In the genomic region with DNA sequence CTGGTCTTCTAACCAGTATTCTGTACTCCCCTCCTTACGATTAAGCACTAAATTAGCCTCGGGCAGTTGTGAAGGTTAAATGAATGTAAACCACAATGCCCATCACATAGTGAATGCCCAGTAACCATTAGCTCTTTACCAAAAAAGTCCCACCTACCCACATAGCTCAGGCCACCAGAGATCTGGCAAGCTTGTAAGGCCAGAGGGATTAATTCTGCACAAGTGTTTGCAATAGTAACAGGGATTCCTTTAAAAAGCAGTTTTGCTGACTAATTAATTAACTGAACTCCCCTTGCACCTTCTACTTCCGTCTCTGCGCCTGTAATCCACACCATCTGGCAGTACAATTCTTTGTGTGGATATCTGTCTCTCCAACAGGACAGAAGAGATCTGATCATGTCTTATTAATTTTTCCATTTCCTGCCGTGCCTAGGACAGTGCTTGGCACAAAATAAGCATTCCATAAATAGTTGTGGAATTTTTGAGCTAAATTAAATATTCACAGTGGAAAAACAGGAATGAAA, we compare ENCODE assay signal across 17 cellular contexts. TPM values are rescaled to one million over a fixed set of nuclear protein-coding genes. Genes with fewer than 3 reads are reported as not detected.
DNase-seq lines count a peak whose midpoint lies in the region; TF ChIP-seq lines count a peak whose summit lies in the region.
"Had no signal": no experiment of that assay in that cellular context is flagged by ENCODE, and none has a peak within 500 bp of the region (broad histone marks: within the 10 kb centered on the region; RNA-seq: fewer than 3 reads in every experiment).

No MANE protein-coding gene starts in this region.

- H3K27ac ChIP-seq in breast epithelium, result peak overlapping the region; percentile 37 to 39
- H3K27ac ChIP-seq: cardiac muscle cell, Peyer's patch had no signal

- no peak for TF ChIP-seq POLR2A in breast epithelium (IDR thresholded peaks at IDR 0.05)

- H3K27ac Mint-ChIP-seq in MCF 10A (ENCODE audit: low read depth, unreplicated experiment) (no peak overlapping the region), endothelial cell (ENCODE audit: unreplicated experiment) (no peak overlapping the region)

- intact Hi-C loops in breast epithelium (cut with DNase I; ENCODE audit: low total_unique reads) (no loop called here), MCF 10A (cut with micrococcal nuclease) (loop anchor here (5.0 kb wide), 1 partner anchor 70 kb away; no protein-coding TSS in a partner anchor)

- no peak overlapping the region for H3K4me3 Mint-ChIP-seq in MCF 10A (ENCODE audit: unreplicated experiment)
- H3K4me3 Mint-ChIP-seq in endothelial cell (ENCODE audit: unreplicated experiment), result no peak overlapping the region

- H3K4me3 ChIP-seq in breast epithelium, result no peak overlapping the region
- H3K4me3 ChIP-seq: cardiac muscle cell, Peyer's patch, prostate gland had no signal

- no peaks in the 10 kb centered on the region for H3K36me3 ChIP-seq in breast epithelium
- H3K36me3 ChIP-seq: cardiac muscle cell, Peyer's patch, prostate gland had no signal

- BruUV-seq in MCF 10A (replicated peaks; lab: Mats Ljungman, UMichigan), result no TSS peak

- H3K27me3 Mint-ChIP-seq in MCF 10A (ENCODE audit: insufficient read depth, unreplicated experiment), result no peaks in the 10 kb centered on the region
- no peaks in the 10 kb centered on the region for H3K27me3 Mint-ChIP-seq in endothelial cell (ENCODE audit: unreplicated experiment)

- CTCF ChIA-PET in MCF 10A (lab: Yijun Ruan, JAX), result interaction anchor here (0.6 to 1.8 kb wide), 4 partner anchors 57 to 78 kb away, joined by 3 to 6 read pairs (median 4); no protein-coding TSS in a partner anchor

- no peaks in the 10 kb centered on the region for H3K9me3 Mint-ChIP-seq in MCF 10A (ENCODE audit: unreplicated experiment)
- H3K9me3 Mint-ChIP-seq in endothelial cell (ENCODE audit: unreplicated experiment), result no peaks in the 10 kb centered on the region

- peaks cover 0 to 18% of the 10 kb centered on the region in 2 donors for H3K4me1 ChIP-seq in breast epithelium
- H3K4me1 ChIP-seq: Peyer's patch had no signal

- H3K36me3 Mint-ChIP-seq in MCF 10A (ENCODE audit: insufficient read depth, unreplicated experiment), result no peaks in the 10 kb centered on the region
- no peaks in the 10 kb centered on the region for H3K36me3 Mint-ChIP-seq in endothelial cell (ENCODE audit: low read depth, unreplicated experiment)

- DNase-seq in breast epithelium (ENCODE audit: low spot score in 2 of 2) (no peak), MCF 10A (ENCODE audit: unreplicated experiment) (no peak), NCI-H226 (peak; percentile 2), cerebellar cortex (ENCODE audit: low spot score) (peak; percentile 38), amniotic stem cell (lab: John Stamatoyannopoulos, UW) (no peak), endothelial cell (ENCODE audit: low spot score) (no peak), kidney glomerular epithelial cell (lab: John Stamatoyannopoulos, UW) (no peak)
- DNase-seq in activated T-cell treated with anti-CD3 and anti-CD28 coated beads, Interleukin-2, amount 50 U/mL, for 1 hour, result no peak
- DNase-seq: activated CD4-positive, alpha-beta T cell treated with anti-CD3 and anti-CD28 coated beads, Interleukin-2, amount 50 U/mL, for 48 hours; activated gamma-delta T cell; AML-193; Peyer's patch; stimulated activated CD4-positive, alpha-beta T cell treated with anti-CD3 and anti-CD28 coated beads, Interleukin-2, amount 100 ng/mL, for 48 hours; stimulated activated naive CD4-positive, alpha-beta T cell; T-helper 9 cell had no signal

- no peaks in the 10 kb centered on the region for H3K9me3 ChIP-seq in breast epithelium
- H3K9me3 ChIP-seq: Peyer's patch, prostate gland had no signal

- no peaks in the 10 kb centered on the region for H3K27me3 ChIP-seq in breast epithelium
- H3K27me3 ChIP-seq: cardiac muscle cell, Peyer's patch had no signal

- POLR2A ChIA-PET in MCF 10A (lab: Yijun Ruan, JAX), result interaction anchor here (0.9 to 1.5 kb wide), 4 partner anchors 46 to 98 kb away, joined by 3 to 6 read pairs (median 4); a partner anchor contains a TSS

- TF ChIP-seq CTCF in breast epithelium (IDR thresholded peaks at IDR 0.05), result no peak
- no peak for TF ChIP-seq CTCF in MCF 10A (IDR thresholded peaks at IDR 0.05; ENCODE audit: unreplicated experiment)
- TF ChIP-seq CTCF in endothelial cell (IDR thresholded peaks at IDR 0.05; ENCODE audit: unreplicated experiment), result no peak

- H3K4me1 Mint-ChIP-seq in MCF 10A (ENCODE audit: insufficient read depth, unreplicated experiment), result peaks cover 14% of the 10 kb centered on the region
- H3K4me1 Mint-ChIP-seq in endothelial cell (ENCODE audit: unreplicated experiment), result peaks cover 8% of the 10 kb centered on the region

RNA-seq across cellular contexts. Expression of a gene that starts 36.2 kb away (rescaled TPM):
- total RNA-seq in breast epithelium (100 to 1,000 TPM in 2 of 3 donors, 10 to 100 TPM in 1; 16.0 to 131 (median 115) TPM), MCF 10A (2022) (18.3 and 32.0 TPM in 2 replicates), endothelial cell (ENCODE audit: unreplicated experiment) (1,170 TPM)

Comparison
In these comparisons a context has a peak if more than half of its experiments do, and no peak if none do; other contexts are left out.
1. DNase-seq: peak in NCI-H226 (single experiment) and cerebellar cortex (single experiment); none in breast epithelium (0 of 2), MCF 10A (single experiment), amniotic stem cell (single experiment), activated T-cell treated with anti-CD3 and anti-CD28 coated beads, Interleukin-2, amount 50 U/mL, for 1 hour (single experiment), endothelial cell (single experiment) and kidney glomerular epithelial cell (single experiment).